Comparison of ENCODE assay signal across 1 cellular context in genomic region chr3:191307341-191307740, GRCh38.
TF ChIP-seq lines count a peak whose summit lies in the region.

No MANE protein-coding gene starts in this region.

TF ChIP-seq in GM23338, 12 proteins besides CTCF, POLR2A, EP300 and RAD21 (continued from another document):
- no peak for TF ChIP-seq CREB1 (CRISPR knock-in tag; IDR thresholded peaks at IDR 0.05; ENCODE audit: low read depth)
- TF ChIP-seq ETS1 (IDR thresholded peaks at IDR 0.05): no peak
- TF ChIP-seq STAT1 (IDR thresholded peaks at IDR 0.05; ENCODE audit: unreplicated experiment): no peak
- TF ChIP-seq REST (IDR thresholded peaks at IDR 0.05; ENCODE audit: unreplicated experiment): no peak
- TF ChIP-seq NANOG (IDR thresholded peaks at IDR 0.05; ENCODE audit: borderline replicate concordance): no peak
- TF ChIP-seq EZH2 (IDR thresholded peaks at IDR 0.05; ENCODE audit: low read depth, unreplicated experiment): no peak
- TF ChIP-seq POLR2AphosphoS5 (IDR thresholded peaks at IDR 0.05; ENCODE audit: low read depth): no peak
- no peak for TF ChIP-seq ZNF462 (CRISPR knock-in tag; IDR thresholded peaks at IDR 0.05)
- TF ChIP-seq EZH2phosphoT487 (IDR thresholded peaks at IDR 0.05; ENCODE audit: unreplicated experiment): no peak
- no peak for TF ChIP-seq ZNF114 (CRISPR knock-in tag; IDR thresholded peaks at IDR 0.05)
- TF ChIP-seq ZNF331 (CRISPR knock-in tag; IDR thresholded peaks at IDR 0.05; ENCODE audit: low read depth): no peak
